In the genomic region with DNA sequence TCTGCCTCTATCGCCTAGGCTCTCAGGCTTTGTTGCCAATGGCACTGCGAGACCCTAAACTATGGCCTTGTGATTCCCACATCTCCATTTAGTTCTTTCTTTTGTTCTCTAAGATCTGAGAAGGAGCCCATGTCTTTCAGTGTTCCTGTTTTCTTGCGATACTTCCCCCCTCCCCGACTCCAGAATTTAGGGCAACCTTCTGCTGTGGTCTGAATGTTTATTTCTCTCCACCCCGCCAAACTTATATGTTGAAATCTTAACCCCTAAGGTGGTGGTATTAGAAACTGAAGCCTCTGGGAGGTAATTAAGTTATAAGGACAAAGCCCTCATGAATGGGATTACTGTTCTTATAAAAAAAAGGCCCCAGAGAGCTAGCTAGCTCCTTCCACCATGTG, we compare ENCODE assay signal across 8 cellular contexts. TPM values are rescaled to one million over a fixed set of nuclear protein-coding genes. Genes with fewer than 3 reads are reported as not detected.
DNase-seq lines count a peak whose midpoint lies in the region; ATAC-seq and TF ChIP-seq lines count a peak whose summit lies in the region.

No MANE protein-coding gene starts in this region.

- no peaks in the 10 kb centered on the region for H4K20me1 ChIP-seq in BLaER1

- H3K4me3 ChIP-seq in BLaER1 (peak overlapping the region; percentile 53), spleen (peak overlapping the region in 2 of 8 donors; percentile 11 to 42)

- peak overlapping the region; percentile 57 for H3K9ac ChIP-seq in BLaER1

- H3K4me3 Mint-ChIP-seq in central memory CD8-positive, alpha-beta T cell: peak overlapping the region; percentile 69
- peak overlapping the region; percentile 80 to 98 (median 88) for H3K4me3 Mint-ChIP-seq in naive thymus-derived CD8-positive, alpha-beta T cell

- POLR2A ChIA-PET in naive thymus-derived CD8-positive, alpha-beta T cell (lab: Charles Lee): interaction anchor here (0.8 to 3.8 kb wide), 2 partner anchors 163 to 759 kb away, joined by 3 to 41 read pairs; a partner anchor contains a TSS

- peak overlapping the region; percentile 90 for H3K27ac Mint-ChIP-seq in central memory CD8-positive, alpha-beta T cell (ENCODE audit: low read depth)
- H3K27ac Mint-ChIP-seq in naive thymus-derived CD8-positive, alpha-beta T cell: peak overlapping the region; percentile 91 to 99 (median 95)

- H3K36me3 ChIP-seq in BLaER1 (no peaks in the 10 kb centered on the region), spleen (no peaks in the 10 kb centered on the region)

- H3K9me3 Mint-ChIP-seq in central memory CD8-positive, alpha-beta T cell: no peaks in the 10 kb centered on the region
- H3K9me3 Mint-ChIP-seq in naive thymus-derived CD8-positive, alpha-beta T cell: peaks cover 0 to 11% (median 1%) of the 10 kb centered on the region in 9 donors

- TF ChIP-seq POLR2A in spleen (IDR thresholded peaks at IDR 0.05): no peak

- intact Hi-C loops in spleen (cut with DNase I; ENCODE audit: low total_unique reads): no loop called here

- DNase-seq in KG1 (lab: John Stamatoyannopoulos, UW): peak; percentile 1
- no peak for DNase-seq in central memory CD8-positive, alpha-beta T cell (ENCODE audit: low spot score in 2 of 2)
- no peak for DNase-seq in naive thymus-derived CD8-positive, alpha-beta T cell
- DNase-seq in OCI-M2 (lab: John Stamatoyannopoulos, UW; ENCODE audit: unreplicated experiment): no peak
- DNase-seq in stimulated activated CD4-positive, alpha-beta T cell treated with anti-CD3 and anti-CD28 coated beads, Interleukin-4, amount 100 ng/mL, for 24 hours: no peak
- no peak for DNase-seq in stimulated activated naive CD4-positive, alpha-beta T cell treated with Interleukin-2 at 50 U/mL for 16 hours (lab: John Stamatoyannopoulos, UW)
- no peak for DNase-seq in spleen

- 22 to 45% (median 25%) methylated on average over 5 of the region's 5 CpGs for WGBS in spleen, 5 donors

- H3K27me3 ChIP-seq in BLaER1 (no peaks in the 10 kb centered on the region), spleen (replicated peaks in 1 of 7) (no peaks in the 10 kb centered on the region)

- peaks cover 10% of the 10 kb centered on the region for H3K4me1 Mint-ChIP-seq in central memory CD8-positive, alpha-beta T cell
- H3K4me1 Mint-ChIP-seq in naive thymus-derived CD8-positive, alpha-beta T cell: peaks cover 14 to 35% (median 27%) of the 10 kb centered on the region in 4 donors

- H3K36me3 Mint-ChIP-seq in central memory CD8-positive, alpha-beta T cell (ENCODE audit: insufficient read depth): peaks cover 1% of the 10 kb centered on the region
- peaks cover 0 to 10% (median 6%) of the 10 kb centered on the region in 3 donors for H3K36me3 Mint-ChIP-seq in naive thymus-derived CD8-positive, alpha-beta T cell

- H3K9me3 ChIP-seq in BLaER1 (peaks cover 10% of the 10 kb centered on the region), spleen (peaks cover 0 to 13% (median 4%) of the 10 kb centered on the region in 8 donors)

- H3K27me3 Mint-ChIP-seq in central memory CD8-positive, alpha-beta T cell: no peaks in the 10 kb centered on the region
- no peaks in the 10 kb centered on the region for H3K27me3 Mint-ChIP-seq in naive thymus-derived CD8-positive, alpha-beta T cell

- ATAC-seq in central memory CD8-positive, alpha-beta T cell (replicated peaks; ENCODE audit: extremely low read depth, poor library complexity, severe bottlenecking): no peak
- ATAC-seq in naive thymus-derived CD8-positive, alpha-beta T cell: no peak

- H3K4me2 ChIP-seq in BLaER1: peak overlapping the region; percentile 87

- no peak for TF ChIP-seq CTCF in spleen (IDR thresholded peaks at IDR 0.05 in 8 of 11, conservative IDR thresholded peaks at IDR 0.05 in 3 of 11)

- H3K4me1 ChIP-seq in BLaER1 (peaks cover 18% of the 10 kb centered on the region), spleen (peaks cover 0 to 17% (median 7%) of the 10 kb centered on the region in 6 donors)

- H3K27ac ChIP-seq in BLaER1 (peak overlapping the region; percentile 20), spleen (peak overlapping the region in 3 of 8 donors; percentile 12 to 46 (median 32))

RNA-seq across cellular contexts. Expression of a gene that starts 6.4 kb away (rescaled TPM):
- total RNA-seq in naive thymus-derived CD8-positive, alpha-beta T cell: not detected
- not detected for polyA plus RNA-seq in naive thymus-derived CD8-positive, alpha-beta T cell
- not detected for total RNA-seq in spleen
- polyA plus RNA-seq in spleen: under 1 TPM in 2 of 3 donors, not detected in 1; 0.04 to 0.16 TPM
